ENCODE assay signal across 9 cellular contexts in the genomic region with DNA sequence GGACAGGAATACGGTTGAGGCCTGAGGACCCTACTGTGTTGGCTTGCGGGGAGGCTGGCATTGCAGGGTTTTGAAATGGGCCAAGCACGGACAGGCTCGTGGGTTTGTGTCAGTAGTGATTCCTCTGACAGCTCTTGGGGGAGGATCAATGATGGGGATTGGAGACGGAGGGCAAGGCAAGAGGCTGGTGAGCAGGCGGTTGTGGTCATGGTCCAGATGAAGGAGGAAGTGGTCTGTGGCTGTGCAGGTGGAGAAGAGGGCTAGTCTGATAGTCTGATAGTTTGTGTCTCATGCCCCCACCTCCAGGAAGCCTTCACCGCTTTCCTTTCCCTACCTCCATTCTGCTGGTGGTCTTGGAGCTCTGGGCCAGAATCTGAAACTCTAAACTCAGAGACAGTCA. TPM values are rescaled to one million over a fixed set of nuclear protein-coding genes. Genes with fewer than 3 reads are reported as not detected.
DNase-seq lines count a peak whose midpoint lies in the region; TF ChIP-seq lines count a peak whose summit lies in the region.
"Had no signal": no experiment of that assay in that cellular context is flagged by ENCODE, and none has a peak within 500 bp of the region (broad histone marks: within the 10 kb centered on the region; RNA-seq: fewer than 3 reads in every experiment).

No MANE protein-coding gene starts in this region.

- peaks cover 0 to 6% (median 0%) of the 10 kb centered on the region in 3 donors for H3K36me3 Mint-ChIP-seq in CD8-positive, alpha-beta memory T cell

- intact Hi-C loops in breast epithelium (cut with DNase I; ENCODE audit: low total_unique reads), result loop anchor here (10.0 kb wide), 2 partner anchors 110 to 150 kb away; partner anchors contain the start of genes CSNK1E and PICK1

- peak in 1 of 5 donors; percentile 36 for DNase-seq in CD8-positive, alpha-beta memory T cell
- DNase-seq in breast epithelium (ENCODE audit: low spot score in 2 of 2), result no peak
- peak; percentile 68 for DNase-seq in osteoblast (ENCODE audit: insufficient read length, low spot score, missing footprints)
- no peak for DNase-seq in islet precursor cell
- DNase-seq in cortex of kidney (lab: John Stamatoyannopoulos, UW), result no peak
- no peak for DNase-seq in NCI-H2171 (lab: John Stamatoyannopoulos, UW)
- DNase-seq in kidney glomerular epithelial cell (lab: John Stamatoyannopoulos, UW), result no peak
- DNase-seq: mesendoderm had no signal

- H3K9me2 ChIP-seq in Loucy (replicated peaks; ENCODE audit: low read depth, low read length), result no peaks in the 10 kb centered on the region

- no peaks in the 10 kb centered on the region for H3K9me3 Mint-ChIP-seq in CD8-positive, alpha-beta memory T cell

- H3K27me3 ChIP-seq in CD8-positive, alpha-beta memory T cell (ENCODE audit: insufficient read depth, low read length, poor library complexity, severe bottlenecking), result no peaks in the 10 kb centered on the region
- H3K27me3 ChIP-seq in Loucy (ENCODE audit: insufficient read depth, low read length, poor library complexity, severe bottlenecking) (no peaks in the 10 kb centered on the region), breast epithelium (no peaks in the 10 kb centered on the region), osteoblast (ENCODE audit: insufficient read depth, low read length) (no peaks in the 10 kb centered on the region)

- peaks cover 29% of the 10 kb centered on the region for H3K4me1 ChIP-seq in CD8-positive, alpha-beta memory T cell (ENCODE audit: insufficient read depth, low read length)
- H3K4me1 ChIP-seq in Loucy (ENCODE audit: insufficient read depth, low read length, poor library complexity, severe bottlenecking) (peaks cover 41% of the 10 kb centered on the region), breast epithelium (peaks cover 9 to 16% of the 10 kb centered on the region in 2 donors), osteoblast (ENCODE audit: insufficient read depth, low read length) (peaks cover 41% of the 10 kb centered on the region)

- peak overlapping the region; percentile 36 to 97 (median 86) for H3K27ac Mint-ChIP-seq in CD8-positive, alpha-beta memory T cell

- POLR2A ChIA-PET in CD8-positive, alpha-beta memory T cell (lab: Charles Lee), result no interaction called here

- H3K36me3 ChIP-seq in CD8-positive, alpha-beta memory T cell (ENCODE audit: insufficient read depth, low read length), result no peaks in the 10 kb centered on the region
- H3K36me3 ChIP-seq in Loucy (ENCODE audit: insufficient read depth, low read length) (no peaks in the 10 kb centered on the region), breast epithelium (no peaks in the 10 kb centered on the region), osteoblast (ENCODE audit: insufficient read depth, low read length) (peaks cover 6% of the 10 kb centered on the region)

- H2AFZ ChIP-seq in Loucy (ENCODE audit: low read length), result no peak overlapping the region
- H2AFZ ChIP-seq in osteoblast (ENCODE audit: low read length), result no peak overlapping the region

- H3K4me2 ChIP-seq in Loucy (ENCODE audit: low read depth, low read length, poor library complexity, severe bottlenecking) (peak overlapping the region; percentile 99), osteoblast (ENCODE audit: insufficient read depth, low read length) (peak overlapping the region; percentile 93)

- H3K79me2 ChIP-seq in Loucy (ENCODE audit: insufficient read depth, low read length), result no peaks in the 10 kb centered on the region
- H3K79me2 ChIP-seq in osteoblast (ENCODE audit: insufficient read depth, low read length), result peaks cover 67% of the 10 kb centered on the region

- H3K4me1 Mint-ChIP-seq in CD8-positive, alpha-beta memory T cell, result peaks cover 30 to 34% (median 31%) of the 10 kb centered on the region in 3 donors

- no peaks in the 10 kb centered on the region for H3K9me3 ChIP-seq in CD8-positive, alpha-beta memory T cell (ENCODE audit: low read length)
- H3K9me3 ChIP-seq in Loucy (ENCODE audit: insufficient read depth, low read depth, low read length), result no peaks in the 10 kb centered on the region
- H3K9me3 ChIP-seq in breast epithelium, result no peaks in the 10 kb centered on the region
- H3K9me3 ChIP-seq in osteoblast (ENCODE audit: low read depth, low read length), result no peaks in the 10 kb centered on the region

- CTCF ChIA-PET in CD8-positive, alpha-beta memory T cell (lab: Charles Lee), result interaction anchor here (3.0 kb wide), 1 partner anchor 90 kb away, joined by 12 read pairs; no protein-coding TSS in a partner anchor

- TF ChIP-seq CTCF in Loucy (conservative IDR thresholded peaks at IDR 0.05; ENCODE audit: low read length), result no peak
- TF ChIP-seq CTCF in breast epithelium (IDR thresholded peaks at IDR 0.05), result no peak
- no peak for TF ChIP-seq CTCF in osteoblast (IDR thresholded peaks at IDR 0.05; ENCODE audit: extremely low read depth, low read depth, low read length)

- peak overlapping the region; percentile 42 to 91 (median 60) for H3K4me3 Mint-ChIP-seq in CD8-positive, alpha-beta memory T cell

- TF ChIP-seq POLR2A in breast epithelium (IDR thresholded peaks at IDR 0.05), result no peak

- H3F3A ChIP-seq in Loucy (ENCODE audit: low read depth), result peaks cover 3% of the 10 kb centered on the region; the same call in 1 of the 2 replicates

- peak overlapping the region; percentile 60 for H3K9ac ChIP-seq in Loucy (ENCODE audit: low read depth, low read length, poor library complexity, severe bottlenecking)

- no peaks in the 10 kb centered on the region for H3K27me3 Mint-ChIP-seq in CD8-positive, alpha-beta memory T cell

- no peak overlapping the region for H3K4me3 ChIP-seq in CD8-positive, alpha-beta memory T cell (ENCODE audit: low read length)
- H3K4me3 ChIP-seq in Loucy (ENCODE audit: low read length, poor library complexity, severe bottlenecking), result peak overlapping the region; percentile 22
- H3K4me3 ChIP-seq in breast epithelium, result peak overlapping the region; percentile 8 to 87 (median 71)
- H3K4me3 ChIP-seq in osteoblast (ENCODE audit: insufficient read depth, low read length), result no peak overlapping the region

- H4K20me1 ChIP-seq in Loucy (ENCODE audit: insufficient read depth, low read length, poor library complexity, severe bottlenecking) (no peaks in the 10 kb centered on the region), osteoblast (ENCODE audit: insufficient read depth, low read length) (peaks cover 44% of the 10 kb centered on the region)

- H3K27ac ChIP-seq in CD8-positive, alpha-beta memory T cell (ENCODE audit: low read depth, low read length), result no peak overlapping the region
- H3K27ac ChIP-seq in breast epithelium (peak overlapping the region; percentile 99 to 100), osteoblast (ENCODE audit: low read depth, low read length) (peak overlapping the region; percentile 98)

RNA-seq across cellular contexts. Expression of gene MAFF, which starts 3.0 kb away (rescaled TPM):
- total RNA-seq in CD8-positive, alpha-beta memory T cell, result 1 to 10 TPM; 7.4 to 7.8 TPM
- 4.6 TPM for polyA plus RNA-seq in CD8-positive, alpha-beta memory T cell
- 100 to 1,000 TPM in 1 of 3 donors, 10 to 100 TPM in 2; 37.3 to 126 (median 85.5) TPM for total RNA-seq in breast epithelium
- total RNA-seq in osteoblast, result 16.5 and 22.4 TPM in 2 replicates

RNA-seq across cellular contexts. Expression of gene PLA2G6, which starts 23.2 kb away (rescaled TPM):
- 10 to 100 TPM; 33.0 to 34.1 TPM for total RNA-seq in CD8-positive, alpha-beta memory T cell
- polyA plus RNA-seq in CD8-positive, alpha-beta memory T cell, result 5.6 TPM
- total RNA-seq in breast epithelium, result 10 to 100 TPM; 41.1 to 68.1 (median 59.3) TPM
- 12.3 and 17.7 TPM in 2 replicates for total RNA-seq in osteoblast

Comparison
In these comparisons a context has a peak if more than half of its experiments do, and no peak if none do; other contexts are left out.
1. H3K4me3 ChIP-seq: peak in Loucy (single experiment) and breast epithelium (3 of 3); none in CD8-positive, alpha-beta memory T cell (single experiment) and osteoblast (single experiment).